10 cellular contexts compared by ENCODE assay signal in the genomic region with DNA sequence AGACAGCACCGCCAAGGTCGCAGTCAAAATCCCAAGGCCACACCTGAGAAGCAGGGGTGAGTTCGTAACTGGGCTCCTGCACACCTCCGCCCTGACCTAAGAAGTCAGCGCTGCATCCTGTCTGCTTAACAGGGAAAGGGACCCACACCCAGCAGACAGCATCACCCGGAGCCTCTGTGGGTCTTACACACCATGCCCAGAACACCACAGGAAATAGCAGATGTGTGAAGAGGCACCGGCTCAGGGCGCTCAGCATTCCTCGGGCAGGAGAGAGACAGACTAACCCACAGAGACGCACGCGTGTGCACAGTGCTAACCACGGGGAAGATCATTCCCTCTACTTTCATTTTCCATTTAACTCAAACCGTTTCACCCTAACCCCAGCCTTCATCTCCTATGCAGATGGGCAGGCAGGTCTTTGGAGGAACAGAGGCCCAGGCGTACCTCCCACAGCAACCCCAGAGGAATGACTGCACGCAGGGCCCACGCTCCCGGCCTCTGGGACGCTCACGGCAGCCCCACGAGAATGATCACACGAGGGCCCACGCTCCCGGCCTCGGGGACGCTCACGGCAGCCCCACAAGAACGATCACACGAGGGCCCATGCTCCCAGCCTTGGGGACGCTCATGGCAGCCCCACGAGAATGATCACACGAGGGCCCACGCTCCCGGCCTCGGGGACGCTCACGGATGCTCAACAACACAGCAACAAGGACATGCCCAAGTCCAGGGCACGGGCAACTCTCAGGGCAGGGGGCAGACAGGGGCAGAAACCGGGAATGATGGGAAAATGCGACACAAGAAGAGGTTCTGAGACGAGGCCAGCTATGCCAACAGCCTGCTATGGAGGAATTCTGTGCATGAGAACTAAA. TPM values are rescaled to one million over a fixed set of nuclear protein-coding genes. Genes with fewer than 3 reads are reported as not detected.
DNase-seq lines count a peak whose midpoint lies in the region; ATAC-seq and TF ChIP-seq lines count a peak whose summit lies in the region.
"Had no signal": no experiment of that assay in that cellular context is flagged by ENCODE, and none has a peak within 500 bp of the region (broad histone marks: within the 10 kb centered on the region; RNA-seq: fewer than 3 reads in every experiment).

No MANE protein-coding gene starts in this region.

- peaks cover 10% of the 10 kb centered on the region for H3K79me2 ChIP-seq in GM23338 (replicated peaks; ENCODE audit: insufficient read depth)

- TF ChIP-seq CTCF in activated CD8-positive, alpha-beta T cell treated with anti-CD3 and anti-CD28 coated beads for 36 hours (IDR thresholded peaks at IDR 0.05), result no peak
- TF ChIP-seq CTCF in endodermal cell (conservative IDR thresholded peaks at IDR 0.05) (no peak), GM23338 (conservative IDR thresholded peaks at IDR 0.05; ENCODE audit: low read depth in 2 of 2) (no peak)

- 92 to 94% methylated on average over 21 to 41 of the region's 41 CpGs for WGBS in endodermal cell (ENCODE audit: insufficient coverage in 1 of 2, insufficient read length in 1 of 2), 2 experiments

- POLR2A ChIA-PET in activated CD8-positive, alpha-beta T cell treated with anti-CD3 and anti-CD28 coated beads for 36 hours (lab: Charles Lee), result no interaction called here

- H3K36me3 Mint-ChIP-seq in activated CD8-positive, alpha-beta T cell treated with anti-CD3 and anti-CD28 coated beads for 36 hours (ENCODE audit: low read depth), result peaks cover 17% of the 10 kb centered on the region
- H3K36me3 Mint-ChIP-seq in endodermal cell (ENCODE audit: low read depth) (peaks cover 62% of the 10 kb centered on the region), GM23338 (ENCODE audit: low read depth) (peaks cover 51% of the 10 kb centered on the region)

- H3K4me2 ChIP-seq in GM23338, result no peak overlapping the region

- 0 out of 2 replicates have a peak, but pooled peaks cover 2% of the 10 kb centered on the region for H3F3A ChIP-seq in GM23338 (replicated peaks; ENCODE audit: low read depth)

- peak overlapping the region; percentile 34 for H3K27ac Mint-ChIP-seq in activated CD8-positive, alpha-beta T cell treated with anti-CD3 and anti-CD28 coated beads for 36 hours
- H3K27ac Mint-ChIP-seq in endodermal cell (no peak overlapping the region), GM23338 (no peak overlapping the region)

- intact Hi-C loops in activated CD8-positive, alpha-beta T cell treated with anti-CD3 and anti-CD28 coated beads for 36 hours (cut with micrococcal nuclease), result no loop called here

- peaks cover 20% of the 10 kb centered on the region for H3K4me1 Mint-ChIP-seq in activated CD8-positive, alpha-beta T cell treated with anti-CD3 and anti-CD28 coated beads for 36 hours (ENCODE audit: low read depth)
- no peaks in the 10 kb centered on the region for H3K4me1 Mint-ChIP-seq in endodermal cell
- H3K4me1 Mint-ChIP-seq in GM23338, result no peaks in the 10 kb centered on the region; the same call in 2 of the 3 replicates

- H3K9me3 Mint-ChIP-seq in activated CD8-positive, alpha-beta T cell treated with anti-CD3 and anti-CD28 coated beads for 36 hours, result no peaks in the 10 kb centered on the region
- peaks cover 14% of the 10 kb centered on the region for H3K9me3 Mint-ChIP-seq in endodermal cell
- peaks cover 7% of the 10 kb centered on the region; the same call in 1 of the 3 replicates for H3K9me3 Mint-ChIP-seq in GM23338

- CTCF ChIA-PET in activated CD8-positive, alpha-beta T cell treated with anti-CD3 and anti-CD28 coated beads for 36 hours (lab: Charles Lee), result no interaction called here

- DNase-seq in D341Med (ENCODE audit: low spot score) (peak; percentile 14), endodermal cell (peak; percentile 23), NCI-H146 treated with DMSO at 0.1 percent for 48 hours (lab: John Stamatoyannopoulos, UW; ENCODE audit: unreplicated experiment) (no peak), RPMI8226 (no peak), AG08395 (ENCODE audit: low spot score) (no peak), GM23338 (ENCODE audit: low spot score) (no peak)
- peak; percentile 53 for DNase-seq in activated CD8-positive, alpha-beta T cell treated with anti-CD3 and anti-CD28 coated beads for 36 hours
- peak; percentile 46 for DNase-seq in stimulated activated CD4-positive, alpha-beta T cell treated with anti-CD3 and anti-CD28 coated beads, Interleukin-1b, Interleukin-23, amount 100 ng/mL, for 48 hours
- DNase-seq: DMS53 had no signal

- H3K27ac ChIP-seq in endodermal cell (ENCODE audit: low read depth, low read length), result no peak overlapping the region
- no peak overlapping the region for H3K27ac ChIP-seq in GM23338 (ENCODE audit: low read depth)
- H3K27ac ChIP-seq: HL-60 had no signal

- H3K4me3 Mint-ChIP-seq in activated CD8-positive, alpha-beta T cell treated with anti-CD3 and anti-CD28 coated beads for 36 hours, result no peak overlapping the region
- H3K4me3 Mint-ChIP-seq in endodermal cell, result no peak overlapping the region
- H3K4me3 Mint-ChIP-seq in GM23338, result no peak overlapping the region

- H3K9me2 ChIP-seq in GM23338 (ENCODE audit: insufficient read depth), result no peaks in the 10 kb centered on the region

- H3K27me3 Mint-ChIP-seq in activated CD8-positive, alpha-beta T cell treated with anti-CD3 and anti-CD28 coated beads for 36 hours, result no peaks in the 10 kb centered on the region
- H3K27me3 Mint-ChIP-seq in endodermal cell (ENCODE audit: insufficient read depth), result no peaks in the 10 kb centered on the region
- peaks cover 9% of the 10 kb centered on the region for H3K27me3 Mint-ChIP-seq in GM23338 (ENCODE audit: insufficient read depth, low read depth, poor library complexity)

- H4K20me1 ChIP-seq in GM23338 (replicated peaks; ENCODE audit: insufficient read depth), result peaks cover 5% of the 10 kb centered on the region; the same call in 1 of the 2 replicates

- no peaks in the 10 kb centered on the region for H3K27me3 ChIP-seq in endodermal cell (ENCODE audit: control insufficient read depth, insufficient read depth, low read length, poor library complexity, severe bottlenecking)
- no peaks in the 10 kb centered on the region for H3K27me3 ChIP-seq in GM23338 (ENCODE audit: insufficient read depth)

- peaks cover 21% of the 10 kb centered on the region for H3K9me3 ChIP-seq in endodermal cell (ENCODE audit: control insufficient read depth, low read length)

- H3K4me1 ChIP-seq in endodermal cell (ENCODE audit: control insufficient read depth, insufficient read depth, low read length), result no peaks in the 10 kb centered on the region
- no peaks in the 10 kb centered on the region for H3K4me1 ChIP-seq in GM23338 (ENCODE audit: insufficient read depth)

- H3K36me3 ChIP-seq in endodermal cell (ENCODE audit: control insufficient read depth, insufficient read depth, low read length) (peaks cover 68% of the 10 kb centered on the region), GM23338 (ENCODE audit: insufficient read depth) (peaks cover 16% of the 10 kb centered on the region; the same call in 1 of the 2 replicates)

- peak; percentile 84 for ATAC-seq in activated CD8-positive, alpha-beta T cell treated with anti-CD3 and anti-CD28 coated beads for 36 hours
- no peak for ATAC-seq in GM23338

- H2AFZ ChIP-seq in GM23338, result no peak overlapping the region

- H3K9ac ChIP-seq in endodermal cell (ENCODE audit: extremely low read depth, low read length, poor library complexity, severe bottlenecking), result no peak overlapping the region

- H3K4me3 ChIP-seq in endodermal cell (ENCODE audit: low read length) (no peak overlapping the region), GM23338 (no peak overlapping the region)

TF ChIP-seq in GM23338, 12 proteins besides CTCF, POLR2A, EP300 and RAD21 (continues in another document):
- TF ChIP-seq, protein P1, sequence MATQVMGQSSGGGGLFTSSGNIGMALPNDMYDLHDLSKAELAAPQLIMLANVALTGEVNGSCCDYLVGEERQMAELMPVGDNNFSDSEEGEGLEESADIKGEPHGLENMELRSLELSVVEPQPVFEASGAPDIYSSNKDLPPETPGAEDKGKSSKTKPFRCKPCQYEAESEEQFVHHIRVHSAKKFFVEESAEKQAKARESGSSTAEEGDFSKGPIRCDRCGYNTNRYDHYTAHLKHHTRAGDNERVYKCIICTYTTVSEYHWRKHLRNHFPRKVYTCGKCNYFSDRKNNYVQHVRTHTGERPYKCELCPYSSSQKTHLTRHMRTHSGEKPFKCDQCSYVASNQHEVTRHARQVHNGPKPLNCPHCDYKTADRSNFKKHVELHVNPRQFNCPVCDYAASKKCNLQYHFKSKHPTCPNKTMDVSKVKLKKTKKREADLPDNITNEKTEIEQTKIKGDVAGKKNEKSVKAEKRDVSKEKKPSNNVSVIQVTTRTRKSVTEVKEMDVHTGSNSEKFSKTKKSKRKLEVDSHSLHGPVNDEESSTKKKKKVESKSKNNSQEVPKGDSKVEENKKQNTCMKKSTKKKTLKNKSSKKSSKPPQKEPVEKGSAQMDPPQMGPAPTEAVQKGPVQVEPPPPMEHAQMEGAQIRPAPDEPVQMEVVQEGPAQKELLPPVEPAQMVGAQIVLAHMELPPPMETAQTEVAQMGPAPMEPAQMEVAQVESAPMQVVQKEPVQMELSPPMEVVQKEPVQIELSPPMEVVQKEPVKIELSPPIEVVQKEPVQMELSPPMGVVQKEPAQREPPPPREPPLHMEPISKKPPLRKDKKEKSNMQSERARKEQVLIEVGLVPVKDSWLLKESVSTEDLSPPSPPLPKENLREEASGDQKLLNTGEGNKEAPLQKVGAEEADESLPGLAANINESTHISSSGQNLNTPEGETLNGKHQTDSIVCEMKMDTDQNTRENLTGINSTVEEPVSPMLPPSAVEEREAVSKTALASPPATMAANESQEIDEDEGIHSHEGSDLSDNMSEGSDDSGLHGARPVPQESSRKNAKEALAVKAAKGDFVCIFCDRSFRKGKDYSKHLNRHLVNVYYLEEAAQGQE (IDR thresholded peaks at IDR 0.05; ENCODE audit: unreplicated experiment), result no peak
- TF ChIP-seq JUNB (IDR thresholded peaks at IDR 0.05; ENCODE audit: unreplicated experiment), result no peak
- no peak for TF ChIP-seq NANOG (IDR thresholded peaks at IDR 0.05; ENCODE audit: borderline replicate concordance)
- TF ChIP-seq ZNF114 (CRISPR knock-in tag; IDR thresholded peaks at IDR 0.05), result no peak
- no peak for TF ChIP-seq CREB1 (CRISPR knock-in tag; IDR thresholded peaks at IDR 0.05; ENCODE audit: low read depth)
- no peak for TF ChIP-seq EZH2phosphoT487 (IDR thresholded peaks at IDR 0.05; ENCODE audit: unreplicated experiment)
- TF ChIP-seq EZH2 (IDR thresholded peaks at IDR 0.05; ENCODE audit: low read depth, unreplicated experiment), result no peak

RNA-seq across cellular contexts. Expression of a gene that starts 20.9 kb away (rescaled TPM):
- total RNA-seq in activated CD8-positive, alpha-beta T cell treated with anti-CD3 and anti-CD28 coated beads for 36 hours, result 10 to 100 TPM; 11.7 to 12.4 TPM
- 10 to 100 TPM; 49.0 to 73.3 TPM for total RNA-seq in endodermal cell
- polyA plus RNA-seq in endodermal cell (2013, experiment 1 of 2), result 55.1 TPM
- polyA plus RNA-seq in endodermal cell (2013, experiment 2 of 2), result 46.9 TPM
- 34.5 and 36.2 TPM in 2 replicates for total RNA-seq in GM23338 (2014; rRNA removed; shearing (Covaris generic))
- polyA plus RNA-seq in GM23338 (2016; fragmentation: Nextera tagmentation; extraction: Ambion mirVana), result 10.9 and 12.1 TPM in 2 replicates

Comparison
In these comparisons a context has a peak if more than half of its experiments do, and no peak if none do; other contexts are left out.
1. DNase-seq: peak in D341Med (single experiment), activated CD8-positive, alpha-beta T cell treated with anti-CD3 and anti-CD28 coated beads for 36 hours (single experiment), endodermal cell (single experiment) and stimulated activated CD4-positive, alpha-beta T cell treated with anti-CD3 and anti-CD28 coated beads, Interleukin-1b, Interleukin-23, amount 100 ng/mL, for 48 hours (single experiment); none in NCI-H146 treated with DMSO at 0.1 percent for 48 hours (single experiment), RPMI8226 (single experiment), AG08395 (single experiment) and GM23338 (single experiment).